In genomic region chr15:66178531-66178910, GRCh38 we compare ENCODE assay signal across 15 cellular contexts.
"Had no signal": no experiment of that assay in that cellular context is flagged by ENCODE, and none has a peak within 500 bp of the region (broad histone marks: within the 10 kb centered on the region; RNA-seq: fewer than 3 reads in every experiment).

No MANE protein-coding gene starts in this region.

- H3K27me3 ChIP-seq: adrenal gland, thyroid gland, vagina had no signal

- ATAC-seq: activated CD4-positive, alpha-beta T cell treated with anti-CD3 and anti-CD28 coated beads for 36 hours; activated CD8-positive, alpha-beta T cell treated with anti-CD3 and anti-CD28 coated beads for 36 hours; gastroesophageal sphincter; left lobe of liver had no signal

- H3K4me3 Mint-ChIP-seq: activated CD4-positive, alpha-beta T cell treated with anti-CD3 and anti-CD28 coated beads for 36 hours; activated CD8-positive, alpha-beta T cell treated with anti-CD3 and anti-CD28 coated beads for 36 hours; memory B cell; nephron had no signal

- H3K4me3 ChIP-seq: adrenal gland, gastroesophageal sphincter, thyroid gland, vagina had no signal

- H3K27ac ChIP-seq: adrenal gland, epithelial cell of prostate, gastroesophageal sphincter, thyroid gland, vagina had no signal

- H3K9me3 Mint-ChIP-seq: activated CD8-positive, alpha-beta T cell treated with anti-CD3 and anti-CD28 coated beads for 36 hours; memory B cell; nephron had no signal

- H3K36me3 Mint-ChIP-seq: memory B cell had no signal

- H3K4me1 Mint-ChIP-seq: activated CD4-positive, alpha-beta T cell treated with anti-CD3 and anti-CD28 coated beads for 36 hours had no signal

- DNase-seq: activated CD4-positive, alpha-beta T cell treated with anti-CD3 and anti-CD28 coated beads for 36 hours; activated CD8-positive, alpha-beta memory T cell treated with anti-CD3 and anti-CD28 coated beads, Interleukin-2, amount 50 U/mL, for 4 hours; activated CD8-positive, alpha-beta T cell treated with anti-CD3 and anti-CD28 coated beads for 36 hours; activated naive CD4-positive, alpha-beta T cell; adrenal gland; effector memory CD4-positive, alpha-beta T cell; stimulated activated CD4-positive, alpha-beta T cell treated with anti-CD3 and anti-CD28 coated beads, Interleukin-15, amount 100 ng/mL, for 24 hours; T1000 had no signal

- H3K36me3 ChIP-seq: adrenal gland, gastroesophageal sphincter, thyroid gland, vagina had no signal

- H3K27ac Mint-ChIP-seq: activated CD4-positive, alpha-beta T cell treated with anti-CD3 and anti-CD28 coated beads for 36 hours; activated CD8-positive, alpha-beta T cell treated with anti-CD3 and anti-CD28 coated beads for 36 hours; memory B cell; nephron had no signal

- H3K4me1 ChIP-seq: adrenal gland, gastroesophageal sphincter, vagina had no signal
